8 cellular contexts compared by ENCODE assay signal in genomic region chr9:91302831-91303230, GRCh38. TPM values are rescaled to one million over a fixed set of nuclear protein-coding genes. Genes with fewer than 3 reads are reported as not detected.
A peak's percentile ranks its signal among the peaks of the same experiment; 100 is the strongest.
DNase-seq lines count a peak whose midpoint lies in the region; ATAC-seq lines count a peak whose summit lies in the region.

No MANE protein-coding gene starts in this region.

- H3K27ac ChIP-seq in skin epidermis = peak overlapping the region in 18 of 21 experiments; percentile 16 to 71 (median 46)

- intact Hi-C loops in Right ventricle myocardium superior (cut with DNase I) = no loop called here

- peak; percentile 72 for DNase-seq in H4 (ENCODE audit: low spot score)
- DNase-seq in SKM-1 (lab: John Stamatoyannopoulos, UW; ENCODE audit: unreplicated experiment) = peak; percentile 43
- no peak for DNase-seq in Right ventricle myocardium superior
- DNase-seq in hypothalamus (lab: John Stamatoyannopoulos, UW) = no peak
- DNase-seq in NCI-H1930 (lab: John Stamatoyannopoulos, UW) = no peak
- no peak for DNase-seq in activated CD4-positive, alpha-beta T cell treated with anti-CD3 and anti-CD28 coated beads, Interleukin-2, amount 50 U/mL, for 1 hour
- no peak for DNase-seq in activated CD4-positive, alpha-beta T cell treated with anti-CD3 and anti-CD28 coated beads for 4 hours

- peak; percentile 51 for ATAC-seq in Right ventricle myocardium superior (ENCODE audit: poor library complexity)

- peak overlapping the region in 1 of 7 experiments; percentile 12 for H3K4me3 ChIP-seq in skin epidermis

RNA-seq across cellular contexts. Expression of gene AUH, which starts 58.9 kb away (rescaled TPM):
- 12.9 TPM in 2 replicates for total RNA-seq in H4 (2014; rRNA removed; shearing (Covaris generic))
- 38.5 TPM for total RNA-seq in Right ventricle myocardium superior

Comparison
In these comparisons a context has a peak if more than half of its experiments do, and no peak if none do; other contexts are left out.
1. DNase-seq: peak in H4 (single experiment) and SKM-1 (single experiment); none in Right ventricle myocardium superior (single experiment), hypothalamus (0 of 51), NCI-H1930 (0 of 2), activated CD4-positive, alpha-beta T cell treated with anti-CD3 and anti-CD28 coated beads, Interleukin-2, amount 50 U/mL, for 1 hour (single experiment) and activated CD4-positive, alpha-beta T cell treated with anti-CD3 and anti-CD28 coated beads for 4 hours (0 of 2).